ENCODE assay signal across 10 cellular contexts in genomic region chr2:186543561-186544131, GRCh38. TPM values are rescaled to one million over a fixed set of nuclear protein-coding genes. Genes with fewer than 3 reads are reported as not detected.
DNase-seq lines count a peak whose midpoint lies in the region; ATAC-seq and TF ChIP-seq lines count a peak whose summit lies in the region.
"Had no signal": no experiment of that assay in that cellular context is flagged by ENCODE, and none has a peak within 500 bp of the region (broad histone marks: within the 10 kb centered on the region; RNA-seq: fewer than 3 reads in every experiment).

No MANE protein-coding gene starts in this region.

- ATAC-seq in HG02840 (IDR thresholded peaks at IDR 0.05; ENCODE audit: low FRiP score, unreplicated experiment) (no peak), HG02642 (IDR thresholded peaks at IDR 0.05; ENCODE audit: poor library complexity, unreplicated experiment) (no peak)

- no peaks in the 10 kb centered on the region for H3K27me3 Mint-ChIP-seq in CD14-positive monocyte (ENCODE audit: low read depth in 3 of 3)

- H3K9ac ChIP-seq in rectal smooth muscle tissue (ENCODE audit: low read length), result no peak overlapping the region

- no peaks in the 10 kb centered on the region for H3K9me3 ChIP-seq in WERI-Rb-1 (ENCODE audit: severe bottlenecking)

- no peak overlapping the region for H3K4me3 ChIP-seq in WERI-Rb-1 (ENCODE audit: low read depth, low read length)
- no peak overlapping the region for H3K4me3 ChIP-seq in rectal smooth muscle tissue (ENCODE audit: low read length)

- H3K27ac ChIP-seq in WERI-Rb-1, result no peak overlapping the region
- peak overlapping the region; percentile 59 for H3K27ac ChIP-seq in rectal smooth muscle tissue (ENCODE audit: low read depth, low read length)

- no peaks in the 10 kb centered on the region for H3K4me1 Mint-ChIP-seq in CD14-positive monocyte

- TF ChIP-seq CTCF in WERI-Rb-1 (IDR thresholded peaks at IDR 0.05; ENCODE audit: low read depth, low read length) (no peak), CD14-positive monocyte (IDR thresholded peaks at IDR 0.05) (no peak)

- peak; percentile 50 for DNase-seq in EL
- DNase-seq in WERI-Rb-1, result peak; percentile 31
- DNase-seq in fibroblast of the conjunctiva (ENCODE audit: low read depth), result peak; percentile 83
- no peak for DNase-seq in CD14-positive monocyte (ENCODE audit: low spot score)
- no peak for DNase-seq in activated effector memory CD4-positive, alpha-beta T cell treated with Interleukin-2 at 50 U/mL for 16 hours
- DNase-seq: T-helper 2 cell had no signal

- intact Hi-C loops in CD14-positive monocyte (cut with micrococcal nuclease), result no loop called here

- H3K36me3 Mint-ChIP-seq in CD14-positive monocyte, result no peaks in the 10 kb centered on the region

- H3K4me1 ChIP-seq in rectal smooth muscle tissue (ENCODE audit: control insufficient read depth, insufficient read depth, low read length), result peaks cover 7% of the 10 kb centered on the region

- H3K9me3 Mint-ChIP-seq in CD14-positive monocyte, result peaks cover 0 to 4% (median 0%) of the 10 kb centered on the region in 7 donors
- H3K9me3 Mint-ChIP-seq: nephron had no signal

- no peak overlapping the region for H3K27ac Mint-ChIP-seq in CD14-positive monocyte
- H3K27ac Mint-ChIP-seq: nephron had no signal

- H3K4me3 Mint-ChIP-seq in CD14-positive monocyte, result no peak overlapping the region
- H3K4me3 Mint-ChIP-seq: nephron had no signal

- H3K36me3 ChIP-seq in WERI-Rb-1, result no peaks in the 10 kb centered on the region
- H3K36me3 ChIP-seq in rectal smooth muscle tissue (ENCODE audit: control insufficient read depth, insufficient read depth, low read length), result no peaks in the 10 kb centered on the region

- H3K27me3 ChIP-seq in WERI-Rb-1 (ENCODE audit: insufficient read depth, low read depth, severe bottlenecking) (no peaks in the 10 kb centered on the region), rectal smooth muscle tissue (ENCODE audit: control insufficient read depth, insufficient read depth, low read length) (no peaks in the 10 kb centered on the region)

RNA-seq across cellular contexts. Expression of gene ITGAV, which starts 46.2 kb away (rescaled TPM):
- 1 to 10 TPM; 4.9 to 6.0 TPM for polyA plus RNA-seq in CD14-positive monocyte

RNA-seq across cellular contexts. Expression of gene ZC3H15, which starts 57.6 kb away (rescaled TPM):
- 10 to 100 TPM; 40.6 to 52.8 TPM for polyA plus RNA-seq in CD14-positive monocyte

Comparison
In these comparisons a context has a peak if more than half of its experiments do, and no peak if none do; other contexts are left out.
1. DNase-seq: peak in EL (single experiment), WERI-Rb-1 (single experiment) and fibroblast of the conjunctiva (single experiment); none in CD14-positive monocyte (single experiment) and activated effector memory CD4-positive, alpha-beta T cell treated with Interleukin-2 at 50 U/mL for 16 hours (single experiment).